ENCODE assay signal across 8 cellular contexts in genomic region chr10:96043895-96044580, GRCh38. TPM values are rescaled to one million over a fixed set of nuclear protein-coding genes. Genes with fewer than 3 reads are reported as not detected.
DNase-seq lines count a peak whose midpoint lies in the region; ATAC-seq, FAIRE-seq and TF ChIP-seq lines count a peak whose summit lies in the region.

No MANE protein-coding gene starts in this region.

- H3K9me2 ChIP-seq in GM23248 (ENCODE audit: insufficient read depth) = no peaks in the 10 kb centered on the region

- POLR2A ChIA-PET in GM10248 (lab: Yijun Ruan, JAX) (no interaction called here), K562 (lab: Yijun Ruan, JAX) (interaction anchor here (0.7 to 2.9 kb wide), 5 partner anchors 9 to 86 kb away, joined by 3 to 17 read pairs (median 3); partner anchors contain the start of gene ZNF518A)

- intact Hi-C loops in K562 (cut with micrococcal nuclease) = loop anchor here (10.0 kb wide), 1 partner anchor 181 kb away; no protein-coding TSS in a partner anchor
- intact Hi-C loops in gastrocnemius medialis (cut with DNase I; ENCODE audit: low total_unique reads) = loop anchor here (1.0 to 5.0 kb wide), 4 partner anchors 27 to 349 kb away; partner anchors contain the start of genes CC2D2B and ZNF518A

- H4K20me1 ChIP-seq in GM23248 (ENCODE audit: insufficient read depth) (no peaks in the 10 kb centered on the region), KMS-11 (ENCODE audit: insufficient read depth) (no peaks in the 10 kb centered on the region), K562 (replicated peaks; ENCODE audit: control insufficient read depth, insufficient read depth, low read length) (0 out of 2 replicates have a peak, but pooled peaks cover 4% of the 10 kb centered on the region)

- WGBS in GM23248 (ENCODE audit: low coverage in 1 of 2, low lambda C conversion rate in 2 of 2, missing lambda C conversion rate in 2 of 2), 2 experiments = 1 to 3% methylated on average over 44 to 47 of the region's 56 CpGs
- WGBS in K562 (ENCODE audit: insufficient coverage, low coverage, missing lambda C conversion rate) = under 1% methylated on average over 17 of the region's 56 CpGs

- H3F3A ChIP-seq in GM23248 (ENCODE audit: insufficient read depth) = peaks cover 12% of the 10 kb centered on the region; the same call in 1 of the 2 replicates

- BruUV-seq in K562 (replicated peaks; lab: Mats Ljungman, UMichigan) = no TSS peak

- H3K9ac ChIP-seq in GM23248 (peak overlapping the region; percentile 92), KMS-11 (peak overlapping the region; percentile 83), K562 (ENCODE audit: insufficient read depth in 1 of 2, low read depth in 2 of 2, low read length in 2 of 2) (peak overlapping the region; percentile 89 to 98)

- H3K27me3 ChIP-seq in GM23248 (replicated peaks; ENCODE audit: insufficient read depth) (no peaks in the 10 kb centered on the region), KMS-11 (ENCODE audit: insufficient read depth, low read depth) (no peaks in the 10 kb centered on the region), K562 (ENCODE audit: control insufficient read depth in 2 of 2, insufficient read depth in 2 of 2, low read length in 2 of 2) (no peaks in the 10 kb centered on the region), gastrocnemius medialis (no peaks in the 10 kb centered on the region)

- H3K4me2 ChIP-seq in GM23248 (ENCODE audit: unreplicated experiment) = peak overlapping the region; percentile 82
- peak overlapping the region; percentile 67 for H3K4me2 ChIP-seq in KMS-11
- peak overlapping the region; percentile 84 for H3K4me2 ChIP-seq in K562 (ENCODE audit: insufficient read depth, low read length)

- no peaks in the 10 kb centered on the region for H3K9me1 ChIP-seq in K562 (ENCODE audit: control insufficient read depth, insufficient read depth, low read length)

- peak overlapping the region; percentile 91 for H2AFZ ChIP-seq in GM23248
- peak overlapping the region; percentile 87 for H2AFZ ChIP-seq in KMS-11 (ENCODE audit: low read depth)
- H2AFZ ChIP-seq in K562 (ENCODE audit: low read depth, low read length) = peak overlapping the region; percentile 95

- TF ChIP-seq RAD21 in K562 (CRISPR knock-in tag; conservative IDR thresholded peaks at IDR 0.05 in 1 of 2, IDR thresholded peaks at IDR 0.05 in 1 of 2) = no peak

- peak; percentile 70 for DNase-seq in GM10248 (ENCODE audit: extremely low spot score)
- DNase-seq in GM23248 = peak; percentile 78
- peak; percentile 9 for DNase-seq in T-helper 22 cell (ENCODE audit: low read depth)
- peak; percentile 51 to 62 (median 58) for DNase-seq in K562 (ENCODE audit: extremely low read depth in 1 of 4, low spot score in 3 of 4)
- DNase-seq in gastrocnemius medialis = peak; percentile 2 to 20
- no peak for DNase-seq in DMS114 treated with DMSO at 0.1 percent for 48 hours (lab: John Stamatoyannopoulos, UW; ENCODE audit: unreplicated experiment)

- ATAC-seq in K562 = peak; percentile 73
- ATAC-seq in gastrocnemius medialis = peak; percentile 63 to 65

- TF ChIP-seq POLR2A in K562 (conservative IDR thresholded peaks at IDR 0.05) (no peak), gastrocnemius medialis (IDR thresholded peaks at IDR 0.05) (no peak)

- TF ChIP-seq CTCF in GM10248 (IDR thresholded peaks at IDR 0.05; ENCODE audit: control extremely low read depth, extremely low read depth, low read depth, missing control alignments) (no peak), KMS-11 (conservative IDR thresholded peaks at IDR 0.05; ENCODE audit: low read depth, low read length) (no peak), K562 (IDR thresholded peaks at IDR 0.05 in 2 of 3, conservative IDR thresholded peaks at IDR 0.05 in 1 of 3; ENCODE audit: insufficient read depth in 2 of 3, low read depth in 1 of 3, low read length in 3 of 3) (no peak), gastrocnemius medialis (IDR thresholded peaks at IDR 0.05 in 4 of 5, conservative IDR thresholded peaks at IDR 0.05 in 1 of 5) (no peak)

- H3K4me3 ChIP-seq in GM23248 = peak overlapping the region; percentile 78
- H3K4me3 ChIP-seq in KMS-11 (IDR thresholded peaks at IDR 0.05; ENCODE audit: insufficient read depth, low read depth, low read length) = no peak overlapping the region
- peak overlapping the region; percentile 75 for H3K4me3 ChIP-seq in K562
- peak overlapping the region; percentile 78 for H3K4me3 ChIP-seq in iPS-11a (ENCODE audit: low read depth, low read length)
- peak overlapping the region; percentile 72 to 81 (median 77) for H3K4me3 ChIP-seq in gastrocnemius medialis

- H3K36me3 ChIP-seq in GM23248 (ENCODE audit: low read depth) (no peaks in the 10 kb centered on the region), KMS-11 (ENCODE audit: insufficient read depth) (no peaks in the 10 kb centered on the region), K562 (ENCODE audit: control insufficient read depth, insufficient read depth, low read length) (peaks cover 27% of the 10 kb centered on the region; the same call in 2 of the 3 replicates), gastrocnemius medialis (no peaks in the 10 kb centered on the region)

- in situ Hi-C loops in GM23248 (cut with MboI) (no loop called here), K562 (cut with MboI) (no loop called here), gastrocnemius medialis (cut with MboI; ENCODE audit: low sequenced_read_pairs in 4 of 4) (loop anchor here in 2 of 4 donors (25.0 kb wide), 2 partner anchors 243 to 357 kb away; partner anchors contain the start of gene TCTN3 (in 2 of the 2))

- H3K79me2 ChIP-seq in GM23248 (ENCODE audit: insufficient read depth) (peaks cover 48% of the 10 kb centered on the region), KMS-11 (ENCODE audit: insufficient read depth, low read depth) (no peaks in the 10 kb centered on the region), K562 (ENCODE audit: control insufficient read depth, insufficient read depth, low read length) (peaks cover 60% of the 10 kb centered on the region)

- H3K27ac ChIP-seq in GM23248 (peak overlapping the region; percentile 77), KMS-11 (no peak overlapping the region), K562 (ENCODE audit: extremely low read depth, low read depth, low read length) (peak overlapping the region; percentile 89), gastrocnemius medialis (peak overlapping the region; percentile 67 to 85 (median 76))

- H3K9me3 ChIP-seq in GM23248 (ENCODE audit: low read depth) = no peaks in the 10 kb centered on the region
- no peaks in the 10 kb centered on the region for H3K9me3 ChIP-seq in K562 (replicated peaks; ENCODE audit: control insufficient read depth, insufficient read depth, low read depth, low read length)
- no peaks in the 10 kb centered on the region for H3K9me3 ChIP-seq in gastrocnemius medialis

- H3K4me1 ChIP-seq in GM23248 (ENCODE audit: insufficient read depth) (peaks cover 11% of the 10 kb centered on the region), KMS-11 (ENCODE audit: low read depth, poor library complexity, severe bottlenecking) (peaks cover 4% of the 10 kb centered on the region), K562 (replicated peaks in 1 of 2; ENCODE audit: control insufficient read depth in 2 of 2, insufficient read depth in 2 of 2, low read length in 2 of 2) (peaks cover 11 to 16% of the 10 kb centered on the region in 2 experiments; a peak in 4 of 5 replicates), gastrocnemius medialis (peaks cover 15 to 16% of the 10 kb centered on the region in 2 donors)

- TF ChIP-seq EP300 in K562 (IDR thresholded peaks at IDR 0.05; ENCODE audit: low read length) = no peak

- FAIRE-seq in K562 (lab: Jason Lieb, UNC) = peak; percentile 51

- CTCF ChIA-PET in GM10248 (lab: Yijun Ruan, JAX) = no interaction called here
- CTCF ChIA-PET in K562 (lab: Yijun Ruan, JAX; ENCODE audit: low intra/inter-chr PET ratio) = interaction anchor here (0.6 kb wide), 1 partner anchor 283 kb away, joined by 3 read pairs; no protein-coding TSS in a partner anchor

TF ChIP-seq in K562, 482 proteins besides CTCF, POLR2A, EP300 and RAD21 (continues in another document):
- TF ChIP-seq ZNF197 (CRISPR knock-in tag; IDR thresholded peaks at IDR 0.05; ENCODE audit: low read depth) (no peak), ZBTB7A (IDR thresholded peaks at IDR 0.05; ENCODE audit: borderline replicate concordance, control insufficient read depth, low read depth, low read length) (peak; percentile 99), ZNF212 (CRISPR knock-in tag; IDR thresholded peaks at IDR 0.05) (no peak), PCBP1 (IDR thresholded peaks at IDR 0.05; ENCODE audit: low read depth, low read length, poor library complexity, severe bottlenecking) (peak; percentile 50), CAMTA2 (CRISPR knock-in tag; conservative IDR thresholded peaks at IDR 0.05) (no peak)

RNA-seq across cellular contexts. Expression of gene CCNJ, which starts 0.7 kb away (rescaled TPM):
- total RNA-seq in GM23248 (2014; rRNA removed; shearing (Covaris generic)) = 1.3 and 2.7 TPM in 2 replicates
- polyA plus RNA-seq in GM23248 (2016; fragmentation: Nextera tagmentation; extraction: Ambion mirVana) (2.9 and 3.7 TPM in 2 replicates), K562 (2011; rRNA removed) (15.7 and 16.9 TPM in 2 replicates), K562 (2014; fragmentation: Illumina TruSeq; extraction: Trizol) (10.1 and 10.6 TPM in 2 replicates), K562 (2014; fragmentation: Nextera tagmentation; extraction: Ambion mirVana) (1 to 10 TPM in 1 of 2 experiments, under 1 TPM in 1; 0.69 to 2.4 TPM), K562 (2014; rRNA removed) (8.6 and 8.9 TPM in 2 replicates)
- 6.1 and 9.9 TPM in 2 replicates for total RNA-seq in K562 (2011; cell fraction: chromatin; rRNA removed; ENCODE audit: low replicate concordance)
- 4.5 and 7.5 TPM in 2 replicates for total RNA-seq in K562 (2011; cell fraction: nucleolus; rRNA removed)
- total RNA-seq in K562 (2011; cell fraction: nucleoplasm; rRNA removed) = 6.5 and 10.7 TPM in 2 replicates
- total RNA-seq in K562 (2014; rRNA removed) (5.5 and 5.9 TPM in 2 replicates), K562 (2014; rRNA removed; fragmentation: Illumina TruSeq; extraction: Trizol) (10.8 and 11.7 TPM in 2 replicates), K562 (2015; rRNA removed; fragmentation: Illumina TruSeq; extraction: Trizol) (8.5 and 9.6 TPM in 2 replicates), K562 (2021) (9.2 TPM in 2 replicates), gastrocnemius medialis (1 to 10 TPM; 2.0 to 4.6 (median 3.2) TPM)
- 11.4 and 13.1 TPM in 2 replicates for polyA plus RNA-seq in K562 (2011; cell fraction: cytosol; rRNA removed)
- 9.5 and 11.2 TPM in 2 replicates for polyA plus RNA-seq in K562 (2011; cell fraction: nucleus; rRNA removed)
- 5.4 and 5.9 TPM in 2 replicates for polyA plus RNA-seq in K562 (2012)
- polyA minus RNA-seq in K562 (2011; rRNA and poly(A)+ RNA removed) = 32.0 and 33.3 TPM in 2 replicates
- polyA minus RNA-seq in K562 (2011; cell fraction: cytosol; rRNA and poly(A)+ RNA removed) = 9.4 and 13.2 TPM in 2 replicates
- 4.7 and 8.8 TPM in 2 replicates for polyA minus RNA-seq in K562 (2011; cell fraction: nucleus; rRNA and poly(A)+ RNA removed)
